In the genomic region with DNA sequence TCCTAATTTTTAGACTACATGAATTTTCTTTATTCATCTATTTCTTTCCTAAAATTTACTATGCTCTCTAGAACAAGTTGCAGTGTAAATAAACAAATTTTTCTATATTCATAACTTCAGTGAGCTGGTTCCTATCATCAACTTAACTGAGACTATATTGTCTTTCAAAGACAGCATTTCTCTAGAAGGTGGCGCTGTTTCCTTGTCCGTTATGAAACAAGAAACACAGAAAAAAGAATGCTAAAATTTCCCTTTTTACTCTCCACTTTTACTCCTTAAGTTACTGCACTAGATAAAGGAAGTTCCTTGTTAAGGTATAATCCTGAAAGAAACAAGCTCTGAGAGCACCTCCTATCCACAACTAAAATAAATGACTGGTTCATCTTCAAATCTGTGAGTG, we compare ENCODE assay signal across 12 cellular contexts. TPM values are rescaled to one million over a fixed set of nuclear protein-coding genes. Genes with fewer than 3 reads are reported as not detected.
DNase-seq lines count a peak whose midpoint lies in the region; ATAC-seq, FAIRE-seq and TF ChIP-seq lines count a peak whose summit lies in the region.
"Had no signal": no experiment of that assay in that cellular context is flagged by ENCODE, and none has a peak within 500 bp of the region (broad histone marks: within the 10 kb centered on the region; RNA-seq: fewer than 3 reads in every experiment).

No MANE protein-coding gene starts in this region.

- no peak for DNase-seq in AG09319 (ENCODE audit: extremely low read depth, low read depth)
- no peak for DNase-seq in GM13976 (ENCODE audit: low spot score)
- DNase-seq in OCI-M1 (lab: John Stamatoyannopoulos, UW), result peak; percentile 83
- peak in 1 of 2 donors; percentile 6 for DNase-seq in foreskin keratinocyte
- DNase-seq in SW480 (ENCODE audit: low spot score), result no peak
- DNase-seq in NCI-H2196 (lab: John Stamatoyannopoulos, UW; ENCODE audit: unreplicated experiment), result no peak
- DNase-seq in small intestine, result no peak
- DNase-seq: activated B cell treated with CpG ODN at 0.5 μM for 24 hours, DMS79 treated with DMSO at 0.1 percent for 48 hours, NCI-H226 had no signal

- TF ChIP-seq CTCF in AG09319 (IDR thresholded peaks at IDR 0.05; ENCODE audit: low read depth, low read length) (peak; percentile 22), GM13976 (IDR thresholded peaks at IDR 0.05; ENCODE audit: borderline replicate concordance, control extremely low read depth, extremely low read depth, insufficient read depth, missing control alignments) (peak; percentile 27), foreskin keratinocyte (conservative IDR thresholded peaks at IDR 0.05) (peak; percentile 46)

- no peak for FAIRE-seq in small intestine (lab: Jason Lieb, UNC)

- H3K36me3 ChIP-seq in small intestine (ENCODE audit: control insufficient read depth in 2 of 2, insufficient read depth in 2 of 2, low read length in 2 of 2), result no peaks in the 10 kb centered on the region

- H3K4me1 ChIP-seq in foreskin keratinocyte (no peaks in the 10 kb centered on the region), small intestine (ENCODE audit: control insufficient read depth in 2 of 2, insufficient read depth in 1 of 2, low read depth in 1 of 2, low read length in 1 of 2) (no peaks in the 10 kb centered on the region)

- H3K27me3 ChIP-seq in foreskin keratinocyte, result peaks cover 24% of the 10 kb centered on the region
- no peaks in the 10 kb centered on the region for H3K27me3 ChIP-seq in small intestine (ENCODE audit: control insufficient read depth in 2 of 2, insufficient read depth in 2 of 2, low read length in 2 of 2)

- in situ Hi-C loops in GM13976 (cut with MboI; ENCODE audit: low sequenced_read_pairs, unreplicated experiment), result no loop called here

- ATAC-seq in foreskin keratinocyte, result no peak
- no peak for ATAC-seq in HG02678 (IDR thresholded peaks at IDR 0.05; ENCODE audit: unreplicated experiment)

- H3K9me3 ChIP-seq in small intestine (ENCODE audit: control insufficient read depth, low read depth), result no peaks in the 10 kb centered on the region

- H3K27ac ChIP-seq in foreskin keratinocyte (no peak overlapping the region), small intestine (ENCODE audit: low read depth in 1 of 2, low read length in 1 of 2) (no peak overlapping the region)

- WGBS in small intestine, 3 donors, result 33 to 43% (median 41%) methylated on average over 2 of the region's 2 CpGs

- no peak overlapping the region for H3K4me3 ChIP-seq in small intestine (ENCODE audit: low read depth in 1 of 2, low read length in 2 of 2)

RNA-seq across cellular contexts. Expression of a gene that starts 8.2 kb away (rescaled TPM):
- not detected in 2 replicates for total RNA-seq in foreskin keratinocyte
- polyA plus RNA-seq in foreskin keratinocyte (not detected in 2 replicates), small intestine (not detected)
- total RNA-seq: activated B cell treated with CpG ODN at 0.5 μM for 24 hours had no signal
- polyA plus RNA-seq: adipose tissue had no signal

RNA-seq across cellular contexts. Expression of a gene that starts 30.8 kb away (rescaled TPM):
- not detected in 2 replicates for total RNA-seq in foreskin keratinocyte
- polyA plus RNA-seq in foreskin keratinocyte, result not detected in 2 replicates
- 1 to 10 TPM in 1 of 3 donors, not detected in 2; 1.5 TPM for polyA plus RNA-seq in small intestine
- total RNA-seq: activated B cell treated with CpG ODN at 0.5 μM for 24 hours had no signal

RNA-seq across cellular contexts. Expression of a gene that starts 58.6 kb away (rescaled TPM):
- total RNA-seq in foreskin keratinocyte, result not detected in 2 replicates
- polyA plus RNA-seq in foreskin keratinocyte, result not detected in 2 replicates
- not detected for polyA plus RNA-seq in small intestine
- total RNA-seq: activated B cell treated with CpG ODN at 0.5 μM for 24 hours had no signal

RNA-seq across cellular contexts. Expression of a gene that starts 59.1 kb away (rescaled TPM):
- total RNA-seq in foreskin keratinocyte, result not detected in 2 replicates
- polyA plus RNA-seq in foreskin keratinocyte (not detected in 2 replicates), small intestine (not detected)
- total RNA-seq: activated B cell treated with CpG ODN at 0.5 μM for 24 hours had no signal
- polyA plus RNA-seq: adipose tissue had no signal
